10 cellular contexts compared by ENCODE assay signal in the genomic region with DNA sequence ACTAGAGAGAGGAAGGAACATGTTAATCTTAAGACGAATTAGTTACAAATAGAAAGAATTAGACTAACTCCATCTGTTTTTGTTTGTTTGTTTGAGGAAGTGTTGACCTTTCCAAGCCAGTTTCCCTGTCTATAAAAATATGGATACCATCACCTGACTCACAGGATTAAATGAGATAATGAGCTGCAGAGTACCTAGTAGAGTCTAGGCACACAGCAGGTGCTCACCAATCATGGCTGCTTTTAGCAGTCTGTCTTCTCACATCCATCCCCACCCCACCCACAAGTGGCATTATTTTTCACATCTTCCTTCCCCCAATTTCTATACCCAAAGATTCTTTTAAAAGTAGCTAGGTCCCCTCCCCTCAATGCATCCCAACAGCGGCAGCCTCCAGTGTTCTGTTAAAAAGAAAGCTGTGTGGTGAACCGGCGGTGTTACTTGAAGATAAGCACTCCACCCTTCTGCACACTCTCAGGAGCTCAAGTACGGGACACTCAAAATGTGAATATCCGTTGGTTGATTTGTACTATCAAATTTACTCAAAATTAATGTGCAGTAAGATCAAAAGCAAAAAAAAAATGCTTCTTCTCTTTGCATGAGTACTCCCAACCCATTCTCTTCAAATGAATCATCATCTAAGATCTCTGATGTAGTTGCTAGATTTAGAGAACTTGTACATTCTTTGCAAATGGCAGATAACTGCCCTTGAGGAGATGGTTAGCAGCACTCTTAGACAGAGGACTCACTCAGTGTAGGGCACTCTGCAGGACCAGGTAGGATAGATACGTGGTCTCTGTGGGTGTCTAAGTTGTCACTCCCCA.
DNase-seq lines count a peak whose midpoint lies in the region; ATAC-seq and TF ChIP-seq lines count a peak whose summit lies in the region.
"Had no signal": no experiment of that assay in that cellular context is flagged by ENCODE, and none has a peak within 500 bp of the region (broad histone marks: within the 10 kb centered on the region; RNA-seq: fewer than 3 reads in every experiment).

No MANE protein-coding gene starts in this region.

- H3K27me3 Mint-ChIP-seq in activated naive CD8-positive, alpha-beta T cell, result no peaks in the 10 kb centered on the region
- H3K27me3 Mint-ChIP-seq in activated naive CD8-positive, alpha-beta T cell treated with anti-CD3 and anti-CD28 coated beads for 36 hours, result no peaks in the 10 kb centered on the region
- H3K27me3 Mint-ChIP-seq in activated T-helper 1 cell treated with anti-CD3 and anti-CD28 coated beads, Interleukin-12 subunit alpha, Interleukin-12 subunit beta, Interleukin-2, Interleukin-4 antibody, amounts not matched to agents 30 ng/mL and 10 ng/mL and 1 ng/mL, durations not matched to agents 14 hours and 24 hours and 36 hours (ENCODE audit: insufficient read depth), result peaks cover 1% of the 10 kb centered on the region
- H3K27me3 Mint-ChIP-seq in stimulated activated naive B cell treated with anti-CD40 and anti-IgM and Interleukin-4, amounts not matched to agents 10 μg/mL and 1 μg/mL and 100 μg/mL, for 72 hours, result no peaks in the 10 kb centered on the region
- no peaks in the 10 kb centered on the region for H3K27me3 Mint-ChIP-seq in nephron progenitor cell (ENCODE audit: low read depth, poor library complexity)
- H3K27me3 Mint-ChIP-seq: naive B cell had no signal

- ATAC-seq in HG02885 (IDR thresholded peaks at IDR 0.05; ENCODE audit: poor library complexity, unreplicated experiment), result peak; percentile 91
- ATAC-seq in stimulated activated naive B cell treated with anti-CD40 and anti-IgM and Interleukin-4, amounts not matched to agents 10 μg/mL and 1 μg/mL and 100 μg/mL, for 72 hours (replicated peaks), result peak; percentile 93 to 95

- peaks cover 20% of the 10 kb centered on the region for H3K36me3 Mint-ChIP-seq in activated naive CD8-positive, alpha-beta T cell
- peaks cover 8% of the 10 kb centered on the region for H3K36me3 Mint-ChIP-seq in activated naive CD8-positive, alpha-beta T cell treated with anti-CD3 and anti-CD28 coated beads for 36 hours
- peaks cover 7% of the 10 kb centered on the region for H3K36me3 Mint-ChIP-seq in activated T-helper 1 cell treated with anti-CD3 and anti-CD28 coated beads, Interleukin-12 subunit alpha, Interleukin-12 subunit beta, Interleukin-2, Interleukin-4 antibody, amounts not matched to agents 30 ng/mL and 10 ng/mL and 1 ng/mL, durations not matched to agents 14 hours and 24 hours and 36 hours (ENCODE audit: low read depth)
- H3K36me3 Mint-ChIP-seq in stimulated activated naive B cell treated with anti-CD40 and anti-IgM and Interleukin-4, amounts not matched to agents 10 μg/mL and 1 μg/mL and 100 μg/mL, for 72 hours, result peaks cover 10 to 21% of the 10 kb centered on the region in 2 donors
- H3K36me3 Mint-ChIP-seq in nephron progenitor cell (ENCODE audit: low read depth), result no peaks in the 10 kb centered on the region
- H3K36me3 Mint-ChIP-seq: naive B cell had no signal

- TF ChIP-seq CTCF in nephron progenitor cell (IDR thresholded peaks at IDR 0.05), result no peak

- H3K27ac Mint-ChIP-seq in activated naive CD8-positive, alpha-beta T cell, result peak overlapping the region; percentile 36
- no peak overlapping the region for H3K27ac Mint-ChIP-seq in activated naive CD8-positive, alpha-beta T cell treated with anti-CD3 and anti-CD28 coated beads for 36 hours
- H3K27ac Mint-ChIP-seq in activated T-helper 1 cell treated with anti-CD3 and anti-CD28 coated beads, Interleukin-12 subunit alpha, Interleukin-12 subunit beta, Interleukin-2, Interleukin-4 antibody, amounts not matched to agents 30 ng/mL and 10 ng/mL and 1 ng/mL, durations not matched to agents 14 hours and 24 hours and 36 hours, result peak overlapping the region; percentile 88
- peak overlapping the region; percentile 95 for H3K27ac Mint-ChIP-seq in stimulated activated naive B cell treated with anti-CD40 and anti-IgM and Interleukin-4, amounts not matched to agents 10 μg/mL and 1 μg/mL and 100 μg/mL, for 72 hours
- no peak overlapping the region for H3K27ac Mint-ChIP-seq in nephron progenitor cell

- no peak for DNase-seq in activated naive CD8-positive, alpha-beta T cell treated with anti-CD3 and anti-CD28 coated beads for 36 hours
- no peak for DNase-seq in activated T-helper 1 cell treated with anti-CD3 and anti-CD28 coated beads, Interleukin-12 subunit alpha, Interleukin-12 subunit beta, Interleukin-2, Interleukin-4 antibody, amounts not matched to agents 30 ng/mL and 10 ng/mL and 1 ng/mL, durations not matched to agents 14 hours and 24 hours and 36 hours (ENCODE audit: low spot score)
- DNase-seq in stimulated activated naive B cell treated with anti-CD40 and anti-IgM and Interleukin-4, amounts not matched to agents 10 μg/mL and 1 μg/mL and 100 μg/mL, for 72 hours, result no peak
- no peak for DNase-seq in nephron progenitor cell
- DNase-seq in H7, result no peak
- DNase-seq in ureter (ENCODE audit: low spot score), result no peak
- DNase-seq: DMS153, naive B cell had no signal

- H3K4me3 Mint-ChIP-seq in activated naive CD8-positive, alpha-beta T cell, result peak overlapping the region; percentile 38
- H3K4me3 Mint-ChIP-seq in activated naive CD8-positive, alpha-beta T cell treated with anti-CD3 and anti-CD28 coated beads for 36 hours, result no peak overlapping the region
- H3K4me3 Mint-ChIP-seq in activated T-helper 1 cell treated with anti-CD3 and anti-CD28 coated beads, Interleukin-12 subunit alpha, Interleukin-12 subunit beta, Interleukin-2, Interleukin-4 antibody, amounts not matched to agents 30 ng/mL and 10 ng/mL and 1 ng/mL, durations not matched to agents 14 hours and 24 hours and 36 hours, result peak overlapping the region; percentile 71
- H3K4me3 Mint-ChIP-seq in stimulated activated naive B cell treated with anti-CD40 and anti-IgM and Interleukin-4, amounts not matched to agents 10 μg/mL and 1 μg/mL and 100 μg/mL, for 72 hours, result peak overlapping the region; percentile 45 to 83
- no peak overlapping the region for H3K4me3 Mint-ChIP-seq in nephron progenitor cell

- peaks cover 4% of the 10 kb centered on the region for H3K9me3 Mint-ChIP-seq in activated naive CD8-positive, alpha-beta T cell (ENCODE audit: low read depth)
- H3K9me3 Mint-ChIP-seq in activated naive CD8-positive, alpha-beta T cell treated with anti-CD3 and anti-CD28 coated beads for 36 hours, result no peaks in the 10 kb centered on the region
- H3K9me3 Mint-ChIP-seq in activated T-helper 1 cell treated with anti-CD3 and anti-CD28 coated beads, Interleukin-12 subunit alpha, Interleukin-12 subunit beta, Interleukin-2, Interleukin-4 antibody, amounts not matched to agents 30 ng/mL and 10 ng/mL and 1 ng/mL, durations not matched to agents 14 hours and 24 hours and 36 hours, result no peaks in the 10 kb centered on the region
- peaks cover 0 to 2% of the 10 kb centered on the region in 2 donors for H3K9me3 Mint-ChIP-seq in stimulated activated naive B cell treated with anti-CD40 and anti-IgM and Interleukin-4, amounts not matched to agents 10 μg/mL and 1 μg/mL and 100 μg/mL, for 72 hours
- no peaks in the 10 kb centered on the region for H3K9me3 Mint-ChIP-seq in nephron progenitor cell
- H3K9me3 Mint-ChIP-seq: naive B cell had no signal

- H3K4me3 ChIP-seq in H7 (ENCODE audit: insufficient read depth, low read depth, low read length), result no peak overlapping the region

- no peaks in the 10 kb centered on the region for H3K27me3 ChIP-seq in H7 (ENCODE audit: control insufficient read depth, insufficient read depth, low read length)

- peaks cover 36% of the 10 kb centered on the region for H3K4me1 Mint-ChIP-seq in activated naive CD8-positive, alpha-beta T cell (ENCODE audit: low read depth)
- peaks cover 30% of the 10 kb centered on the region for H3K4me1 Mint-ChIP-seq in activated naive CD8-positive, alpha-beta T cell treated with anti-CD3 and anti-CD28 coated beads for 36 hours
- H3K4me1 Mint-ChIP-seq in activated T-helper 1 cell treated with anti-CD3 and anti-CD28 coated beads, Interleukin-12 subunit alpha, Interleukin-12 subunit beta, Interleukin-2, Interleukin-4 antibody, amounts not matched to agents 30 ng/mL and 10 ng/mL and 1 ng/mL, durations not matched to agents 14 hours and 24 hours and 36 hours (ENCODE audit: low read depth), result peaks cover 37% of the 10 kb centered on the region
- H3K4me1 Mint-ChIP-seq in stimulated activated naive B cell treated with anti-CD40 and anti-IgM and Interleukin-4, amounts not matched to agents 10 μg/mL and 1 μg/mL and 100 μg/mL, for 72 hours, result peaks cover 22 to 27% of the 10 kb centered on the region in 2 donors
- peaks cover 9% of the 10 kb centered on the region for H3K4me1 Mint-ChIP-seq in nephron progenitor cell

- intact Hi-C loops in activated T-helper 1 cell treated with anti-CD3 and anti-CD28 coated beads, Interleukin-12 subunit alpha, Interleukin-12 subunit beta, Interleukin-2, Interleukin-4 antibody, amounts not matched to agents 30 ng/mL and 10 ng/mL and 1 ng/mL, durations not matched to agents 14 hours and 24 hours and 36 hours (cut with micrococcal nuclease), result loop anchor here (1.0 to 5.0 kb wide), 5 partner anchors 22 to 241 kb away; no protein-coding TSS in a partner anchor

- H3K36me3 ChIP-seq in H7 (replicated peaks; ENCODE audit: control insufficient read depth, insufficient read depth, low read length), result no peaks in the 10 kb centered on the region

Comparison
In these comparisons a context has a peak if more than half of its experiments do, and no peak if none do; other contexts are left out.
1. H3K27ac Mint-ChIP-seq: peak in activated naive CD8-positive, alpha-beta T cell (single experiment), activated T-helper 1 cell treated with anti-CD3 and anti-CD28 coated beads, Interleukin-12 subunit alpha, Interleukin-12 subunit beta, Interleukin-2, Interleukin-4 antibody, amounts not matched to agents 30 ng/mL and 10 ng/mL and 1 ng/mL, durations not matched to agents 14 hours and 24 hours and 36 hours (single experiment) and stimulated activated naive B cell treated with anti-CD40 and anti-IgM and Interleukin-4, amounts not matched to agents 10 μg/mL and 1 μg/mL and 100 μg/mL, for 72 hours (single experiment); none in activated naive CD8-positive, alpha-beta T cell treated with anti-CD3 and anti-CD28 coated beads for 36 hours (single experiment) and nephron progenitor cell (single experiment).
2. H3K4me3 Mint-ChIP-seq: peak in activated naive CD8-positive, alpha-beta T cell (single experiment), activated T-helper 1 cell treated with anti-CD3 and anti-CD28 coated beads, Interleukin-12 subunit alpha, Interleukin-12 subunit beta, Interleukin-2, Interleukin-4 antibody, amounts not matched to agents 30 ng/mL and 10 ng/mL and 1 ng/mL, durations not matched to agents 14 hours and 24 hours and 36 hours (single experiment) and stimulated activated naive B cell treated with anti-CD40 and anti-IgM and Interleukin-4, amounts not matched to agents 10 μg/mL and 1 μg/mL and 100 μg/mL, for 72 hours (2 of 2); none in activated naive CD8-positive, alpha-beta T cell treated with anti-CD3 and anti-CD28 coated beads for 36 hours (single experiment) and nephron progenitor cell (single experiment).